1 cellular context compared by ENCODE assay signal in the genomic region with DNA sequence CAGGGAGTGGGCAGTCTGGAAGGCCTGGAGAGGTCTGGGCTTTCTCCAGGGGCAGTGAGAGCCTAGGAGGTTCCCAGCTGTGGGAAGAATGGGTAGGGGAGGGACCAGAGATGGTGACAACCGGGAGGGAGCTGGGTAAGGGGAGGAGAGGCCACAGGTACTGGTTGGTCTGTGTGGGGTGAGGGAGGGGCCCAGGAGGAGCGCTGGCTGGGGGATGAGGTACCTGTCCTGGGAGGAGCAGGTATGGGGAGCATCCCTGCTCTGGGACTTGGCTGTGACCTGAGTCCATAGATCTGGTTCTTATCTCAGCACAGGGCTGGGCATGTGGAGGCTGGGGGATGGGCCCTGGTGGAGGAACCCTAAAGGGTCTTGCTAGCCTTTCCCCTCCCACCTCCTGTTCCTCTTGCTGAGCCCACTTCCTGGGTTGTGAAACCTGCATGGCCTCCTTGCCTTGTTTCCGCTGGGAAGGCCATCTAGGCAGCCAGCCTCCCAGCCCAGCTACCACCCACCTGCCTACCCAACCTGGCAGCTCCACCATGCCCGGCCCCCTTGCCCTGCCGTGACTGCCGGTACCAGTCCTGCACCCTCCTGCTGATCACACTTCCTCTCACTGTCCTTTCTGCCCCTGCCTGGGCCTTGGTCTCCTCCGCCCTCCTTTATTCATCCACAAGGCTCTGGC.
TF ChIP-seq lines count a peak whose summit lies in the region.

No MANE protein-coding gene starts in this region.

TF ChIP-seq in SK-N-SH treated with all-trans-retinoic acid at 6 μM for 48 hours, 23 proteins besides CTCF, POLR2A, EP300 and RAD21 (continued from another document):
- TF ChIP-seq, protein P1, sequence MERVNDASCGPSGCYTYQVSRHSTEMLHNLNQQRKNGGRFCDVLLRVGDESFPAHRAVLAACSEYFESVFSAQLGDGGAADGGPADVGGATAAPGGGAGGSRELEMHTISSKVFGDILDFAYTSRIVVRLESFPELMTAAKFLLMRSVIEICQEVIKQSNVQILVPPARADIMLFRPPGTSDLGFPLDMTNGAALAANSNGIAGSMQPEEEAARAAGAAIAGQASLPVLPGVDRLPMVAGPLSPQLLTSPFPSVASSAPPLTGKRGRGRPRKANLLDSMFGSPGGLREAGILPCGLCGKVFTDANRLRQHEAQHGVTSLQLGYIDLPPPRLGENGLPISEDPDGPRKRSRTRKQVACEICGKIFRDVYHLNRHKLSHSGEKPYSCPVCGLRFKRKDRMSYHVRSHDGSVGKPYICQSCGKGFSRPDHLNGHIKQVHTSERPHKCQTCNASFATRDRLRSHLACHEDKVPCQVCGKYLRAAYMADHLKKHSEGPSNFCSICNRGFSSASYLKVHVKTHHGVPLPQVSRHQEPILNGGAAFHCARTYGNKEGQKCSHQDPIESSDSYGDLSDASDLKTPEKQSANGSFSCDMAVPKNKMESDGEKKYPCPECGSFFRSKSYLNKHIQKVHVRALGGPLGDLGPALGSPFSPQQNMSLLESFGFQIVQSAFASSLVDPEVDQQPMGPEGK (CRISPR knock-in tag; IDR thresholded peaks at IDR 0.05; ENCODE audit: borderline replicate concordance) = no peak
- TF ChIP-seq ZFP3 (CRISPR knock-in tag; IDR thresholded peaks at IDR 0.05) (no peak), ZNF70 (CRISPR knock-in tag; IDR thresholded peaks at IDR 0.05) (no peak), BACH2 (CRISPR knock-in tag; IDR thresholded peaks at IDR 0.05; ENCODE audit: borderline replicate concordance) (no peak), ZNF8 (CRISPR knock-in tag; IDR thresholded peaks at IDR 0.05) (no peak), ARNTL (CRISPR knock-in tag; IDR thresholded peaks at IDR 0.05; ENCODE audit: borderline replicate concordance, low read depth) (no peak), SNAI2 (CRISPR knock-in tag; IDR thresholded peaks at IDR 0.05) (no peak), RARB (CRISPR knock-in tag; IDR thresholded peaks at IDR 0.05) (no peak)
